15 cellular contexts compared by ENCODE assay signal in the genomic region with DNA sequence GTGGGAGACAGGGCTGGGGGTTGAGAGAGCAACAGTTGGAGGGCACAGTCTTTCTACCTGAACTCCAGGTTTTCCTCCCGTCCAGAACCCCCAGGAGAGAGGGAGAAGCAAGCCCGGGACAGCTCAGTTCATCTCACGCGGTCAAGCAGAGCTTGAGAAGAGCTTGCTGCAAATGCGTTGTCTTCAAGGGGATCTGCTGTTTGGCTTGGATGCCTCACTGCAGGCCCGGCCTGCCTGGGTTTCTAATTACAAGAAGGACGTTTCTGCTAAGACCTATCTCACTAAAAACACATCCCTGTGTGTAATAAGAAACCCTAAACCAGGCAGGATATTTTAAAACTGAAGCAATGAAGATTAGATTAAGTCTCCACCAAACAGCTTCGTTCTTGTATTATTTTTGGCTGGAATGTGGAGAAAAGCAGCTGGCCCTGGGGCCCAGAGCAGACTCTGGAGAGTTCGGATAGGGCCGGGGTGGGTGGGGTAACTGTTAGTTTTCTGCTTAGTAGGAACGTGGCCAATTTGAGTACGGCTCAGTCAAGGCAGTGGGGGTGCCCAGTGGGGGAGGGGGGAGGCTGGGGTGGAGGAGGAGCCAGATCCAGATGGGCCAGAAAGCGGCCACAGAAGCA. TPM values are rescaled to one million over a fixed set of nuclear protein-coding genes. Genes with fewer than 3 reads are reported as not detected.
DNase-seq lines count a peak whose midpoint lies in the region; ATAC-seq and TF ChIP-seq lines count a peak whose summit lies in the region.
"Had no signal": no experiment of that assay in that cellular context is flagged by ENCODE, and none has a peak within 500 bp of the region (broad histone marks: within the 10 kb centered on the region; RNA-seq: fewer than 3 reads in every experiment).

No MANE protein-coding gene starts in this region.

- peak; percentile 22 for DNase-seq in RWPE2 (ENCODE audit: low spot score)
- peak; percentile 36 for DNase-seq in fibroblast of gingiva (ENCODE audit: low read depth)
- no peak for DNase-seq in mesothelial cell of epicardium (ENCODE audit: low spot score in 2 of 2, unreplicated experiment in 2 of 2)
- peak; percentile 55 to 68 for DNase-seq in thyroid gland
- DNase-seq in NCI-H2227 treated with DMSO at 0.1 percent for 48 hours (lab: John Stamatoyannopoulos, UW): no peak
- no peak for DNase-seq in NK-92 (lab: John Stamatoyannopoulos, UW; ENCODE audit: unreplicated experiment)
- DNase-seq in GM03348 (ENCODE audit: low spot score): no peak
- no peak for DNase-seq in putamen (ENCODE audit: low spot score)
- DNase-seq: activated CD8-positive, alpha-beta memory T cell treated with anti-CD3 and anti-CD28 coated beads, Interleukin-2, amount 50 U/mL, for 4 hours; DMS79 treated with DMSO at 0.1 percent for 48 hours; HFFc6; NCI-H2107; stimulated activated CD4-positive, alpha-beta T cell treated with anti-CD3 and anti-CD28 coated beads, Interleukin-4, amount 100 ng/mL, for 24 hours had no signal

- peak overlapping the region; percentile 43 for H3K4me3 Mint-ChIP-seq in mesothelial cell of epicardium
- H3K4me3 Mint-ChIP-seq: HFFc6 had no signal

- no peaks in the 10 kb centered on the region for H3K4me1 ChIP-seq in RWPE2 (ENCODE audit: insufficient read depth, poor library complexity, severe bottlenecking)
- peaks cover 44 to 71% of the 10 kb centered on the region in 2 donors for H3K4me1 ChIP-seq in thyroid gland

- H3K27me3 Mint-ChIP-seq in mesothelial cell of epicardium (ENCODE audit: low read depth): peaks cover 13% of the 10 kb centered on the region

- no peak overlapping the region for H3K4me3 ChIP-seq in RWPE2 (ENCODE audit: severe bottlenecking)
- no peak overlapping the region for H3K4me3 ChIP-seq in thyroid gland (replicated peaks in 1 of 3)

- H3K27ac ChIP-seq in RWPE2 (ENCODE audit: poor library complexity, severe bottlenecking): no peak overlapping the region
- H3K27ac ChIP-seq in thyroid gland: peak overlapping the region; percentile 70 to 81 (median 79)

- whole genome bisulfite sequencing in thyroid gland, 2 donors: 18 to 30% methylated on average over 13 of the region's 13 CpGs

- peaks cover 62% of the 10 kb centered on the region for H3K4me1 Mint-ChIP-seq in mesothelial cell of epicardium

- TF ChIP-seq POLR2A in thyroid gland (IDR thresholded peaks at IDR 0.05): peak in 1 of 2 donors; percentile 8

- H3K36me3 Mint-ChIP-seq in mesothelial cell of epicardium: no peaks in the 10 kb centered on the region

- H3K27me3 ChIP-seq in RWPE2 (ENCODE audit: insufficient read depth, poor library complexity, severe bottlenecking) (peaks cover 7% of the 10 kb centered on the region), thyroid gland (no peaks in the 10 kb centered on the region)

- no peak for ATAC-seq in RWPE2 (ENCODE audit: low read depth)

- H3K9me3 Mint-ChIP-seq in mesothelial cell of epicardium: no peaks in the 10 kb centered on the region
- H3K9me3 Mint-ChIP-seq: HFFc6 had no signal

- H3K9me3 ChIP-seq in RWPE2 (ENCODE audit: severe bottlenecking) (no peaks in the 10 kb centered on the region), thyroid gland (no peaks in the 10 kb centered on the region)

- H3K27ac Mint-ChIP-seq in mesothelial cell of epicardium: peak overlapping the region; percentile 94
- H3K27ac Mint-ChIP-seq: HFFc6 had no signal

- intact Hi-C loops in thyroid gland (cut with DNase I): no loop called here

- TF ChIP-seq CTCF in RWPE2 (IDR thresholded peaks at IDR 0.05; ENCODE audit: poor library complexity, severe bottlenecking) (no peak), mesothelial cell of epicardium (IDR thresholded peaks at IDR 0.05; ENCODE audit: unreplicated experiment) (no peak), thyroid gland (IDR thresholded peaks at IDR 0.05) (no peak)

- no peaks in the 10 kb centered on the region for H3K36me3 ChIP-seq in RWPE2 (ENCODE audit: low read depth)
- H3K36me3 ChIP-seq in thyroid gland: no peaks in the 10 kb centered on the region

RNA-seq across cellular contexts. Expression of gene PKNOX2, which starts 6.0 kb away (rescaled TPM):
- 20.4 to 23.1 TPM (median 22.2 TPM) in 3 replicates for total RNA-seq in mesothelial cell of epicardium
- total RNA-seq in thyroid gland: 10 to 100 TPM in 3 of 4 donors, 1 to 10 TPM in 1; 6.3 to 28.0 (median 18.7) TPM
- total RNA-seq: dermis microvascular lymphatic vessel endothelial cell, HT-29 had no signal

RNA-seq across cellular contexts. Expression of gene TMEM218, which starts 59.1 kb away (rescaled TPM):
- 23.1 to 23.9 TPM (median 23.7 TPM) in 3 replicates for total RNA-seq in mesothelial cell of epicardium
- total RNA-seq in thyroid gland: 10 to 100 TPM; 24.2 to 31.5 (median 26.1) TPM

Comparison
In these comparisons a context has a peak if more than half of its experiments do, and no peak if none do; other contexts are left out.
1. DNase-seq: peak in RWPE2 (single experiment), fibroblast of gingiva (single experiment) and thyroid gland (2 of 2); none in mesothelial cell of epicardium (0 of 2), NCI-H2227 treated with DMSO at 0.1 percent for 48 hours (single experiment), NK-92 (single experiment), GM03348 (single experiment) and putamen (single experiment).